Comparison of ENCODE assay signal across 10 cellular contexts in the genomic region with DNA sequence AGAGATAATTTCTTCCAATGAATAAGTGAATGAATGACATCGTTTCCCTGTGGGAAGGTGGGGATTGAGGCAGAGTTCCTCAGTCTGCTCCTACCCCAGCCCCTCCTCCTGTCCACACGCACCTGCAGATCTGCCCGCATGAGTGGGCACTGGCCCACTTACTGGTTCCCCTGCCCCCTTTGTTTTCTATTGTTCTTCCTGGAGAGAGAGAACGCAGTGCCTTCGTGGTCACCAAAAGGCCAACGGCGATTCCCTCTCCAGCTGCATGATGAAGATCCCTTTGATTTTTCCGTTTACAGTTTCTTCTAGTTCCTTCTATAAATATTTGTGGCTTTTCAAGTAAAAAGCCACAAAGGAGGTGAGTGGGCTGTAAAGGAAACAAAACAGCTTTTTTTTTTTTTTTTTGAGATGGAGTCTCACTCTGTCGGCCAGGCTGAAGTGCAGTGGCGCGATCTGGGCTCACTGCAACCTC.
DNase-seq lines count a peak whose midpoint lies in the region; ATAC-seq lines count a peak whose summit lies in the region.
"Had no signal": no experiment of that assay in that cellular context is flagged by ENCODE, and none has a peak within 500 bp of the region (broad histone marks: within the 10 kb centered on the region; RNA-seq: fewer than 3 reads in every experiment).

No MANE protein-coding gene starts in this region.

- peak overlapping the region; percentile 48 for H3K4me3 Mint-ChIP-seq in stimulated activated memory B cell treated with anti-CD40 and anti-IgM and Interleukin-4, amounts not matched to agents 10 μg/mL and 1 μg/mL and 100 μg/mL, for 72 hours

- peaks cover 41% of the 10 kb centered on the region for H3K4me1 Mint-ChIP-seq in stimulated activated memory B cell treated with anti-CD40 and anti-IgM and Interleukin-4, amounts not matched to agents 10 μg/mL and 1 μg/mL and 100 μg/mL, for 72 hours

- H3K36me3 ChIP-seq in duodenal mucosa (ENCODE audit: control insufficient read depth in 1 of 2, insufficient read depth in 2 of 2, low read length in 2 of 2), result peaks cover 0 to 8% of the 10 kb centered on the region in 2 donors

- H3K4me3 ChIP-seq in duodenal mucosa (ENCODE audit: low read depth in 1 of 2, low read length in 2 of 2), result no peak overlapping the region
- H3K4me3 ChIP-seq: coronary artery had no signal

- H3K9ac ChIP-seq in duodenal mucosa (ENCODE audit: low read depth in 1 of 2, low read length in 2 of 2), result peak overlapping the region; percentile 25 to 37

- peak; percentile 60 for DNase-seq in activated CD8-positive, alpha-beta memory T cell treated with anti-CD3 and anti-CD28 coated beads for 24 hours
- no peak for DNase-seq in activated CD8-positive, alpha-beta memory T cell treated with anti-CD3 and anti-CD28 coated beads, Interleukin-2, amount 50 U/mL, for 48 hours
- DNase-seq in NOMO-1 treated with dmso at 0.1 percent for 144 hours (lab: John Stamatoyannopoulos, UW; ENCODE audit: unreplicated experiment) (peak; percentile 27), NCI-H1436 treated with DMSO at 0.1 percent for 48 hours (lab: John Stamatoyannopoulos, UW) (no peak), Ammon's horn (ENCODE audit: low spot score) (no peak), GM03348 (ENCODE audit: low spot score) (no peak)
- DNase-seq: NCI-H2171 treated with DMSO at 0.1 percent for 48 hours had no signal

- H3K36me3 Mint-ChIP-seq in stimulated activated memory B cell treated with anti-CD40 and anti-IgM and Interleukin-4, amounts not matched to agents 10 μg/mL and 1 μg/mL and 100 μg/mL, for 72 hours, result peaks cover 5% of the 10 kb centered on the region

- no peaks in the 10 kb centered on the region for H3K9me3 Mint-ChIP-seq in stimulated activated memory B cell treated with anti-CD40 and anti-IgM and Interleukin-4, amounts not matched to agents 10 μg/mL and 1 μg/mL and 100 μg/mL, for 72 hours

- H3K9me3 ChIP-seq in duodenal mucosa (ENCODE audit: control insufficient read depth in 1 of 2, low read length in 2 of 2), result no peaks in the 10 kb centered on the region

- H3K27ac ChIP-seq in duodenal mucosa (ENCODE audit: low read depth, low read length), result no peak overlapping the region
- H3K27ac ChIP-seq: coronary artery had no signal

- ATAC-seq in stimulated activated memory B cell treated with anti-CD40 and anti-IgM and Interleukin-4, amounts not matched to agents 10 μg/mL and 1 μg/mL and 100 μg/mL, for 72 hours, result peak; percentile 74

- H3K27me3 ChIP-seq in duodenal mucosa (ENCODE audit: control insufficient read depth in 1 of 2, insufficient read depth in 2 of 2, low read length in 2 of 2), result no peaks in the 10 kb centered on the region

- peak overlapping the region; percentile 79 for H3K27ac Mint-ChIP-seq in stimulated activated memory B cell treated with anti-CD40 and anti-IgM and Interleukin-4, amounts not matched to agents 10 μg/mL and 1 μg/mL and 100 μg/mL, for 72 hours

- H3K27me3 Mint-ChIP-seq in stimulated activated memory B cell treated with anti-CD40 and anti-IgM and Interleukin-4, amounts not matched to agents 10 μg/mL and 1 μg/mL and 100 μg/mL, for 72 hours, result no peaks in the 10 kb centered on the region

- peaks cover 36 to 41% of the 10 kb centered on the region in 2 donors for H3K4me1 ChIP-seq in duodenal mucosa (ENCODE audit: control insufficient read depth in 1 of 2, insufficient read depth in 2 of 2, low read length in 2 of 2)

Comparison
In these comparisons a context has a peak if more than half of its experiments do, and no peak if none do; other contexts are left out.
1. DNase-seq: peak in activated CD8-positive, alpha-beta memory T cell treated with anti-CD3 and anti-CD28 coated beads for 24 hours (single experiment) and NOMO-1 treated with dmso at 0.1 percent for 144 hours (single experiment); none in activated CD8-positive, alpha-beta memory T cell treated with anti-CD3 and anti-CD28 coated beads, Interleukin-2, amount 50 U/mL, for 48 hours (single experiment), NCI-H1436 treated with DMSO at 0.1 percent for 48 hours (single experiment), Ammon's horn (single experiment) and GM03348 (single experiment).